8 cellular contexts compared by ENCODE assay signal in the genomic region with DNA sequence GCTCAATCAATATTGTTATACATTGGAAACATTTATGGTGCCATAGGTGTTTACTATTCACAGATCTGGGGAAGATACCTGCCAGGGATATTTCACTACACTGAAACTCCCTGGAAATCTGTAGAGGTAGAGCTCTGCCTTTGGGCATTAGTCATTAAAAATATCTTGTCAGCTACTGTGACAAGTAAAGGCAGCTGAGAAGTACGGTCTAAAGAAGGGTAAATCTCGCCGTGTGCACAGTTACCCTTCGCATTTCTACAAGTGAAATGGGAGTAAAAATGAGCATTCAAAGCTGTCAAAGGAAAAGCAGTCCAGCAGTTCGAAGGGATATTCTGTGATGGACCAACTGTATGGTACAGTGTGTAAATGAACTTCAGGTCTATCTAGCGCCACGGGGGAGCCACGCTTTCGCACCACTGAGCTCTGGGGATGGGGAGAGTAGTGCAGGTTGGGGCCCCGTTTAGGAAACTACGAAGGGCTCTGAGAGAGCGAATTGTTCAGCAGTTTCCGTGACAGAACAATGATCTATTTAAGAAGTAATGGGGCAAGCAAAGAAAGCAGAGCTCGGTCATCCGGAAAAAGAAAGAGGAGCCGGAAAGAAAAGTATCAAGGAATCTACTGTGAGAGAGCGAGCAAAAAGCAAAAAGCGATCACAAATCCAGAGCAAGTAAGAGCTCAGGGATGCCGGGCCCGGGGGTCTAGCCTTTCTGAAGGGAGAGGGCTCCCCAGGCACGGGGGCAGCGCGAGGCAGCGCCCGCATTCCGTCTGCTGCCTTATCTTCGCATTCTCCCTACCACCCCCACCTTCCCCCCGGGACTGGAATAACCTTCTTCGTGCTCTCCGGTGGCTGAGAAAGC. TPM values are rescaled to one million over a fixed set of nuclear protein-coding genes. Genes with fewer than 3 reads are reported as not detected.
DNase-seq lines count a peak whose midpoint lies in the region; ATAC-seq and TF ChIP-seq lines count a peak whose summit lies in the region.

No MANE protein-coding gene starts in this region.

- H3K36me3 Mint-ChIP-seq in activated CD8-positive, alpha-beta memory T cell treated with anti-CD3 and anti-CD28 coated beads, Interleukin-2, amount 10 ng/mL, durations not matched to agents 7 days and 5 days = peaks cover 4% of the 10 kb centered on the region

- no peak for TF ChIP-seq CTCF in A673 (conservative IDR thresholded peaks at IDR 0.05; ENCODE audit: low read depth, low read length)
- no peak for TF ChIP-seq CTCF in NB4 (IDR thresholded peaks at IDR 0.05; ENCODE audit: low read depth, low read length)
- TF ChIP-seq CTCF in epithelial cell of proximal tubule (conservative IDR thresholded peaks at IDR 0.05; ENCODE audit: low read depth, low read length) = no peak

- H3K27ac Mint-ChIP-seq in activated CD8-positive, alpha-beta memory T cell treated with anti-CD3 and anti-CD28 coated beads, Interleukin-2, amount 10 ng/mL, durations not matched to agents 7 days and 5 days = peak overlapping the region; percentile 91

- BruUV-seq in A673 (replicated peaks; lab: Mats Ljungman, UMichigan) = TSS peak; percentile 53

- H3K4me3 Mint-ChIP-seq in activated CD8-positive, alpha-beta memory T cell treated with anti-CD3 and anti-CD28 coated beads, Interleukin-2, amount 10 ng/mL, durations not matched to agents 7 days and 5 days = peak overlapping the region; percentile 95

- DNase-seq in A673 (ENCODE audit: low spot score) (peak; percentile 8), NB4 (ENCODE audit: low read depth) (peak; percentile 42), epithelial cell of proximal tubule (ENCODE audit: low read depth) (no peak)
- peak; percentile 66 for DNase-seq in activated CD8-positive, alpha-beta memory T cell treated with anti-CD3 and anti-CD28 coated beads, Interleukin-2, amount 10 ng/mL, durations not matched to agents 7 days and 5 days
- peak; percentile 37 for DNase-seq in stimulated activated naive CD8-positive, alpha-beta T cell treated with anti-CD3 and anti-CD28 coated beads, Interleukin-15, Interleukin-2, amounts not matched to agents 100 U/mL and 50 U/mL, for 24 hours

- no peaks in the 10 kb centered on the region for H3K36me3 ChIP-seq in A673 (ENCODE audit: insufficient read depth, low read length, poor library complexity, severe bottlenecking)
- no peaks in the 10 kb centered on the region for H3K36me3 ChIP-seq in mucosa of rectum (ENCODE audit: control insufficient read depth in 2 of 2, insufficient read depth in 2 of 2, low read length in 2 of 2)

- H3K27ac ChIP-seq in A673 (ENCODE audit: low read depth, low read length, poor library complexity, severe bottlenecking) = peak overlapping the region; percentile 69
- peak overlapping the region; percentile 96 to 98 for H3K27ac ChIP-seq in mucosa of rectum (ENCODE audit: low read depth in 2 of 2, low read length in 2 of 2)

- POLR2A ChIA-PET in A673 (lab: Charles Lee; ENCODE audit: low non-redundant PET) = interaction anchor here (0.6 kb wide), 1 partner anchor 18 kb away, joined by 3 read pairs; no protein-coding TSS in a partner anchor

- TF ChIP-seq POLR2A in NB4 (IDR thresholded peaks at IDR 0.05; ENCODE audit: extremely low read depth, insufficient read length) = no peak

- ATAC-seq in GM18868 (IDR thresholded peaks at IDR 0.05; ENCODE audit: unreplicated experiment) (peak; percentile 28), GM18517 (IDR thresholded peaks at IDR 0.05; ENCODE audit: unreplicated experiment) (no peak)
- peak; percentile 23 for ATAC-seq in activated CD8-positive, alpha-beta memory T cell treated with anti-CD3 and anti-CD28 coated beads, Interleukin-2, amount 10 ng/mL, durations not matched to agents 7 days and 5 days
- no peak for ATAC-seq in stimulated activated naive CD8-positive, alpha-beta T cell treated with anti-CD3 and anti-CD28 coated beads, Interleukin-15, Interleukin-2, amounts not matched to agents 100 U/mL and 50 U/mL, for 24 hours

- peak overlapping the region; percentile 89 to 91 for H3K9ac ChIP-seq in mucosa of rectum (ENCODE audit: low read depth in 1 of 2, low read length in 2 of 2)

- H3K9me3 Mint-ChIP-seq in activated CD8-positive, alpha-beta memory T cell treated with anti-CD3 and anti-CD28 coated beads, Interleukin-2, amount 10 ng/mL, durations not matched to agents 7 days and 5 days (ENCODE audit: low read depth) = no peaks in the 10 kb centered on the region

- H3K9me3 ChIP-seq in A673 (ENCODE audit: low read depth, low read length, poor library complexity, severe bottlenecking) (no peaks in the 10 kb centered on the region), mucosa of rectum (ENCODE audit: control insufficient read depth in 2 of 2, low read length in 2 of 2) (no peaks in the 10 kb centered on the region)

- H3K4me1 Mint-ChIP-seq in activated CD8-positive, alpha-beta memory T cell treated with anti-CD3 and anti-CD28 coated beads, Interleukin-2, amount 10 ng/mL, durations not matched to agents 7 days and 5 days = peaks cover 41% of the 10 kb centered on the region

- H3K4me3 ChIP-seq in A673 (ENCODE audit: low read depth, low read length, poor library complexity, severe bottlenecking) = peak overlapping the region; percentile 62
- H3K4me3 ChIP-seq in NB4 (ENCODE audit: low read depth, low read length) = peak overlapping the region; percentile 88
- H3K4me3 ChIP-seq in epithelial cell of proximal tubule (ENCODE audit: low read depth, low read length) = peak overlapping the region; percentile 91
- peak overlapping the region; percentile 98 to 99 for H3K4me3 ChIP-seq in mucosa of rectum (ENCODE audit: low read length in 2 of 2)

- intact Hi-C loops in A673 (cut with micrococcal nuclease; ENCODE audit: unreplicated experiment) = no loop called here

- H3K4me1 ChIP-seq in A673 (ENCODE audit: insufficient read depth, low read length, poor library complexity, severe bottlenecking) = peaks cover 12% of the 10 kb centered on the region
- peaks cover 13 to 18% of the 10 kb centered on the region in 2 donors for H3K4me1 ChIP-seq in mucosa of rectum (ENCODE audit: control insufficient read depth in 2 of 2, insufficient read depth in 2 of 2, low read length in 2 of 2)

- CTCF ChIA-PET in A673 (lab: Charles Lee) = interaction anchor here (0.8 to 1.2 kb wide), 2 partner anchors 278 to 349 kb away, joined by 3 read pairs; no protein-coding TSS in a partner anchor
- CTCF ChIA-PET in activated CD8-positive, alpha-beta memory T cell treated with anti-CD3 and anti-CD28 coated beads, Interleukin-2, amount 10 ng/mL, durations not matched to agents 7 days and 5 days (lab: Charles Lee) = interaction anchor here (0.8 to 2.5 kb wide), 21 partner anchors 9 to 1680 kb away, joined by 3 to 9 read pairs (median 3); a partner anchor contains a TSS

- peaks cover 7% of the 10 kb centered on the region for H3K27me3 Mint-ChIP-seq in activated CD8-positive, alpha-beta memory T cell treated with anti-CD3 and anti-CD28 coated beads, Interleukin-2, amount 10 ng/mL, durations not matched to agents 7 days and 5 days

- no peaks in the 10 kb centered on the region for H3K27me3 ChIP-seq in A673 (replicated peaks; ENCODE audit: insufficient read depth, low read depth, low read length, poor library complexity)
- H3K27me3 ChIP-seq in mucosa of rectum (ENCODE audit: control insufficient read depth in 2 of 2, insufficient read depth in 2 of 2, low read length in 2 of 2) = no peaks in the 10 kb centered on the region

RNA-seq across cellular contexts. Expression of a gene that starts 0.6 kb away (rescaled TPM):
- total RNA-seq in A673 (2021) (0.41 and 0.48 TPM in 2 replicates), epithelial cell of proximal tubule (0.12 and 0.36 TPM in 2 replicates)
- total RNA-seq in activated CD8-positive, alpha-beta memory T cell treated with anti-CD3 and anti-CD28 coated beads, Interleukin-2, amount 10 ng/mL, durations not matched to agents 7 days and 5 days = under 1 TPM; 0.40 to 0.53 TPM

RNA-seq across cellular contexts. Expression of a gene that starts 0.9 kb away (rescaled TPM):
- 29.8 and 30.4 TPM in 2 replicates for total RNA-seq in A673 (2021)
- 10 to 100 TPM; 20.1 to 25.0 TPM for total RNA-seq in activated CD8-positive, alpha-beta memory T cell treated with anti-CD3 and anti-CD28 coated beads, Interleukin-2, amount 10 ng/mL, durations not matched to agents 7 days and 5 days
- total RNA-seq in epithelial cell of proximal tubule = 29.1 and 33.9 TPM in 2 replicates

Comparison
In these comparisons a context has a peak if more than half of its experiments do, and no peak if none do; other contexts are left out.
1. ATAC-seq: peak in GM18868 (single experiment) and activated CD8-positive, alpha-beta memory T cell treated with anti-CD3 and anti-CD28 coated beads, Interleukin-2, amount 10 ng/mL, durations not matched to agents 7 days and 5 days (single experiment); none in stimulated activated naive CD8-positive, alpha-beta T cell treated with anti-CD3 and anti-CD28 coated beads, Interleukin-15, Interleukin-2, amounts not matched to agents 100 U/mL and 50 U/mL, for 24 hours (single experiment) and GM18517 (single experiment).
2. Peak in every context shown above with its lines, with median percentiles within 50 percentile points of each other: H3K4me3 ChIP-seq.